In genomic region chr6:16658661-16659060, GRCh38 we compare ENCODE assay signal across 15 cellular contexts.
A peak's percentile ranks its signal among the peaks of the same experiment; 100 is the strongest.
DNase-seq lines count a peak whose midpoint lies in the region; ATAC-seq and TF ChIP-seq lines count a peak whose summit lies in the region.
"Had no signal": no experiment of that assay in that cellular context is flagged by ENCODE, and none has a peak within 500 bp of the region (broad histone marks: within the 10 kb centered on the region; RNA-seq: fewer than 3 reads in every experiment).

No MANE protein-coding gene starts in this region.

- H4K20me1 ChIP-seq in neural progenitor cell (ENCODE audit: low read depth) = no peaks in the 10 kb centered on the region

- CTCF ChIA-PET in CD4-positive, alpha-beta T cell (lab: Charles Lee) = interaction anchor here (0.8 to 2.1 kb wide), 3 partner anchors 13 to 104 kb away, joined by 3 to 7 read pairs (median 4); no protein-coding TSS in a partner anchor
- CTCF ChIA-PET in HEK293 (lab: Yijun Ruan, JAX) = interaction anchor here (0.8 to 2.1 kb wide), 4 partner anchors 30 to 105 kb away, joined by 3 to 7 read pairs (median 3); no protein-coding TSS in a partner anchor
- CTCF ChIA-PET in Calu3 (lab: Charles Lee) = no interaction called here

- no peak overlapping the region for H3K4me2 ChIP-seq in neural progenitor cell

- H3K4me1 ChIP-seq in HEK293 (ENCODE audit: control insufficient read depth, insufficient read depth, low read length) (peaks cover 15% of the 10 kb centered on the region), neural progenitor cell (peaks cover 18% of the 10 kb centered on the region)

- POLR2A ChIA-PET in CD4-positive, alpha-beta T cell (lab: Charles Lee) = interaction anchor here (1.1 to 2.6 kb wide), 8 partner anchors 12 to 168 kb away, joined by 3 to 20 read pairs (median 3); partner anchors contain the start of gene ATXN1
- POLR2A ChIA-PET in HEK293 (lab: Yijun Ruan, JAX) = no interaction called here

- H3K4me1 Mint-ChIP-seq in CD4-positive, alpha-beta T cell (ENCODE audit: low read depth) = peaks cover 57% of the 10 kb centered on the region
- peaks cover 65% of the 10 kb centered on the region for H3K4me1 Mint-ChIP-seq in activated naive CD8-positive, alpha-beta T cell treated with anti-CD3 and anti-CD28 coated beads, Interleukin-2, amount 50 U/mL, for 24 hours
- H3K4me1 Mint-ChIP-seq in neural progenitor cell (peaks cover 14% of the 10 kb centered on the region), Calu3 (ENCODE audit: low read depth, unreplicated experiment) (no peaks in the 10 kb centered on the region)

- peak overlapping the region; percentile 1 for H3K4me3 Mint-ChIP-seq in CD4-positive, alpha-beta T cell
- H3K4me3 Mint-ChIP-seq in activated naive CD8-positive, alpha-beta T cell treated with anti-CD3 and anti-CD28 coated beads, Interleukin-2, amount 50 U/mL, for 24 hours = peak overlapping the region; percentile 60
- H3K4me3 Mint-ChIP-seq in neural progenitor cell (no peak overlapping the region), Calu3 (ENCODE audit: low read depth, unreplicated experiment) (no peak overlapping the region)

- no peaks in the 10 kb centered on the region for H3F3A ChIP-seq in neural progenitor cell (ENCODE audit: low read depth)

- intact Hi-C loops in CD4-positive, alpha-beta T cell (cut with DNase I, micrococcal nuclease) = loop anchor here in 1 of 2 experiments (5.0 kb wide), 1 partner anchor 39 kb away; no protein-coding TSS in a partner anchor
- intact Hi-C loops in Calu3 (cut with micrococcal nuclease; ENCODE audit: unreplicated experiment) = no loop called here

- H3K27me3 ChIP-seq in CD4-positive, alpha-beta T cell (ENCODE audit: control insufficient read depth, insufficient read depth, low read length) = no peaks in the 10 kb centered on the region
- no peaks in the 10 kb centered on the region for H3K27me3 ChIP-seq in neural progenitor cell
- H3K27me3 ChIP-seq: brain microvascular endothelial cell, thyroid gland had no signal

- H3K4me3 ChIP-seq in HEK293 (ENCODE audit: low read depth, low read length) = no peak overlapping the region
- no peak overlapping the region for H3K4me3 ChIP-seq in neural progenitor cell
- H3K4me3 ChIP-seq: thyroid gland had no signal

- no peak for DNase-seq in CD4-positive, alpha-beta T cell
- DNase-seq in activated naive CD8-positive, alpha-beta T cell treated with anti-CD3 and anti-CD28 coated beads, Interleukin-2, amount 50 U/mL, for 24 hours = no peak
- DNase-seq in neural progenitor cell (ENCODE audit: low spot score) (peak; percentile 14), iPS-NIHi11 (ENCODE audit: low spot score) (no peak), Calu3 (no peak), ureter (ENCODE audit: low spot score) (no peak)
- DNase-seq: brain microvascular endothelial cell; hypothalamus; left cardiac atrium; NCI-H446 treated with DMSO at 0.1 percent for 48 hours; SHP77; stimulated activated CD4-positive, alpha-beta T cell treated with anti-CD3 and anti-CD28 coated beads, Interleukin-1b, Interleukin-23, amount 100 ng/mL, for 48 hours; thyroid gland had no signal

- ATAC-seq in CD4-positive, alpha-beta T cell (ENCODE audit: poor library complexity) = no peak
- ATAC-seq in activated naive CD8-positive, alpha-beta T cell treated with anti-CD3 and anti-CD28 coated beads, Interleukin-2, amount 50 U/mL, for 24 hours = peak; percentile 5
- no peak for ATAC-seq in GM21717 (IDR thresholded peaks at IDR 0.05; ENCODE audit: unreplicated experiment)
- ATAC-seq: left cardiac atrium had no signal

- H3K36me3 ChIP-seq in HEK293 (ENCODE audit: control insufficient read depth in 2 of 2, insufficient read depth in 1 of 2, low read length in 2 of 2) (peaks cover 3 to 13% of the 10 kb centered on the region in 2 experiments), neural progenitor cell (no peaks in the 10 kb centered on the region)
- H3K36me3 ChIP-seq: thyroid gland had no signal

- peaks cover 45% of the 10 kb centered on the region for H3K36me3 Mint-ChIP-seq in CD4-positive, alpha-beta T cell (ENCODE audit: low read depth)
- H3K36me3 Mint-ChIP-seq in activated naive CD8-positive, alpha-beta T cell treated with anti-CD3 and anti-CD28 coated beads, Interleukin-2, amount 50 U/mL, for 24 hours (ENCODE audit: low read depth) = peaks cover 32% of the 10 kb centered on the region
- H3K36me3 Mint-ChIP-seq in neural progenitor cell = no peaks in the 10 kb centered on the region
- no peaks in the 10 kb centered on the region for H3K36me3 Mint-ChIP-seq in Calu3 (ENCODE audit: insufficient read depth, unreplicated experiment)

- H3K27ac Mint-ChIP-seq in CD4-positive, alpha-beta T cell = peak overlapping the region; percentile 78
- peak overlapping the region; percentile 85 for H3K27ac Mint-ChIP-seq in activated naive CD8-positive, alpha-beta T cell treated with anti-CD3 and anti-CD28 coated beads, Interleukin-2, amount 50 U/mL, for 24 hours
- H3K27ac Mint-ChIP-seq in neural progenitor cell = no peak overlapping the region
- H3K27ac Mint-ChIP-seq in Calu3 (ENCODE audit: unreplicated experiment) = no peak overlapping the region

- H3K79me2 ChIP-seq in neural progenitor cell (ENCODE audit: low read depth) = no peaks in the 10 kb centered on the region

- H3K9ac ChIP-seq in neural progenitor cell = no peak overlapping the region

- TF ChIP-seq CTCF in CD4-positive, alpha-beta T cell (IDR thresholded peaks at IDR 0.05) = no peak
- no peak for TF ChIP-seq CTCF in HEK293 (tag by site-specific recombination; IDR thresholded peaks at IDR 0.05)
- no peak for TF ChIP-seq CTCF in neural progenitor cell (IDR thresholded peaks at IDR 0.05)
- no peak for TF ChIP-seq CTCF in Calu3 (IDR thresholded peaks at IDR 0.05; ENCODE audit: unreplicated experiment)

- H3K9me3 Mint-ChIP-seq in CD4-positive, alpha-beta T cell = peaks cover 3% of the 10 kb centered on the region
- peaks cover 9% of the 10 kb centered on the region for H3K9me3 Mint-ChIP-seq in activated naive CD8-positive, alpha-beta T cell treated with anti-CD3 and anti-CD28 coated beads, Interleukin-2, amount 50 U/mL, for 24 hours
- H3K9me3 Mint-ChIP-seq in neural progenitor cell (peaks cover 2% of the 10 kb centered on the region), Calu3 (ENCODE audit: low read depth, unreplicated experiment) (no peaks in the 10 kb centered on the region)

- no peak overlapping the region for H3K27ac ChIP-seq in CD4-positive, alpha-beta T cell (ENCODE audit: low read depth, low read length)
- H3K27ac ChIP-seq in HEK293 (ENCODE audit: extremely low read depth, low read depth, low read length) (no peak overlapping the region), neural progenitor cell (no peak overlapping the region)
- H3K27ac ChIP-seq: brain microvascular endothelial cell, thyroid gland had no signal

- H3K9me3 ChIP-seq in CD4-positive, alpha-beta T cell (ENCODE audit: control insufficient read depth, low read length) = no peaks in the 10 kb centered on the region
- H3K9me3 ChIP-seq in HEK293 (ENCODE audit: control insufficient read depth, insufficient read depth, low read depth, low read length) (peaks cover 2% of the 10 kb centered on the region; the same call in 1 of the 2 replicates), neural progenitor cell (ENCODE audit: low read depth) (no peaks in the 10 kb centered on the region)
- H3K9me3 ChIP-seq: thyroid gland had no signal

- H3K27me3 Mint-ChIP-seq in CD4-positive, alpha-beta T cell = no peaks in the 10 kb centered on the region
- H3K27me3 Mint-ChIP-seq in activated naive CD8-positive, alpha-beta T cell treated with anti-CD3 and anti-CD28 coated beads, Interleukin-2, amount 50 U/mL, for 24 hours = no peaks in the 10 kb centered on the region
- H3K27me3 Mint-ChIP-seq in neural progenitor cell (ENCODE audit: insufficient read depth, low read depth) (no peaks in the 10 kb centered on the region), Calu3 (ENCODE audit: unreplicated experiment) (no peaks in the 10 kb centered on the region)

- BruUV-seq in Calu3 (replicated peaks; lab: Mats Ljungman, UMichigan) = no TSS peak

- H2AFZ ChIP-seq in neural progenitor cell (replicated peaks) = no peak overlapping the region

TF ChIP-seq in HEK293, 187 proteins besides CTCF, POLR2A, EP300 and RAD21 (continues in another document):
- peak; percentile 52; the same call in 1 of the 2 replicates for TF ChIP-seq TSHZ1 (tag by site-specific recombination; IDR thresholded peaks at IDR 0.05; ENCODE audit: borderline replicate concordance)
- TF ChIP-seq ZNF629 (tag by site-specific recombination; IDR thresholded peaks at IDR 0.05) = peak; percentile 86
- TF ChIP-seq GLIS1 (tag by site-specific recombination; IDR thresholded peaks at IDR 0.05) = no peak
- TF ChIP-seq TRIM28 (IDR thresholded peaks at IDR 0.05; ENCODE audit: borderline replicate concordance, low read length) = peak; percentile 91; the same call in 1 of the 2 replicates
- no peak for TF ChIP-seq ZBTB48 (tag by site-specific recombination; IDR thresholded peaks at IDR 0.05)

Comparison
In these comparisons a context has a peak if more than half of its experiments do, and no peak if none do; other contexts are left out.
1. H3K27ac Mint-ChIP-seq: peak in CD4-positive, alpha-beta T cell (single experiment) and activated naive CD8-positive, alpha-beta T cell treated with anti-CD3 and anti-CD28 coated beads, Interleukin-2, amount 50 U/mL, for 24 hours (single experiment); none in neural progenitor cell (single experiment) and Calu3 (single experiment).
2. H3K4me3 Mint-ChIP-seq: peak in CD4-positive, alpha-beta T cell (single experiment) and activated naive CD8-positive, alpha-beta T cell treated with anti-CD3 and anti-CD28 coated beads, Interleukin-2, amount 50 U/mL, for 24 hours (single experiment); none in neural progenitor cell (single experiment) and Calu3 (single experiment).